Comparison of ENCODE assay signal across 15 cellular contexts in genomic region chr1:221664253-221664652, GRCh38.
DNase-seq lines count a peak whose midpoint lies in the region; ATAC-seq and TF ChIP-seq lines count a peak whose summit lies in the region.
"Had no signal": no experiment of that assay in that cellular context is flagged by ENCODE, and none has a peak within 500 bp of the region (broad histone marks: within the 10 kb centered on the region; RNA-seq: fewer than 3 reads in every experiment).

No MANE protein-coding gene starts in this region.

- H3K4me3 Mint-ChIP-seq in WTC11: no peak overlapping the region

- H3K36me3 Mint-ChIP-seq in WTC11: no peaks in the 10 kb centered on the region

- H3K27ac Mint-ChIP-seq in WTC11: no peak overlapping the region

- ATAC-seq in WTC11 (peak; percentile 88), GM21529 (IDR thresholded peaks at IDR 0.05; ENCODE audit: unreplicated experiment) (no peak)
- ATAC-seq: Panc1, SK-N-SH treated with all-trans-retinoic acid at 6 μM for 48 hours had no signal

- DNase-seq in DMS53 (lab: John Stamatoyannopoulos, UW) (peak; percentile 29), DMS53 treated with DMSO at 0.1 percent for 48 hours (lab: John Stamatoyannopoulos, UW; ENCODE audit: unreplicated experiment) (no peak), NCI-H1417 (lab: John Stamatoyannopoulos, UW) (peak in 2 of 3 experiments; percentile 50 to 84), WTC11 (ENCODE audit: low spot score) (no peak), kidney tubule cell (ENCODE audit: low spot score) (peak; percentile 4), OCI-M1 (lab: John Stamatoyannopoulos, UW) (no peak)
- no peak for DNase-seq in activated CD4-positive, alpha-beta T cell treated with anti-CD3 and anti-CD28 coated beads for 1 hour
- DNase-seq: IMR-90, NCI-H1436, NCI-H2171, NCI-H510A, Right ventricle myocardium superior had no signal

- POLR2A ChIA-PET in WTC11 (lab: Charles Lee): no interaction called here

- H3K4me1 Mint-ChIP-seq in WTC11: peaks cover 21% of the 10 kb centered on the region

- no peaks in the 10 kb centered on the region for H3K9me3 Mint-ChIP-seq in WTC11

- CTCF ChIA-PET in WTC11 (lab: Charles Lee): interaction anchor here (0.6 kb wide), 1 partner anchor 55 kb away, joined by 3 read pairs; no protein-coding TSS in a partner anchor

- no peak for TF ChIP-seq CTCF in WTC11 (IDR thresholded peaks at IDR 0.05)

- no peaks in the 10 kb centered on the region for H3K27me3 Mint-ChIP-seq in WTC11 (ENCODE audit: low read depth)

TF ChIP-seq in WTC11, 78 proteins besides CTCF, POLR2A, EP300 and RAD21:
- no peak for TF ChIP-seq ZNF396 (CRISPR knock-in tag; IDR thresholded peaks at IDR 0.05; ENCODE audit: borderline replicate concordance)
TF ChIP-seq in WTC11: peak in this region for 0.

Comparison
In these comparisons a context has a peak if more than half of its experiments do, and no peak if none do; other contexts are left out.
1. DNase-seq: peak in DMS53 (single experiment), NCI-H1417 (2 of 3) and kidney tubule cell (single experiment); none in DMS53 treated with DMSO at 0.1 percent for 48 hours (single experiment), WTC11 (single experiment), activated CD4-positive, alpha-beta T cell treated with anti-CD3 and anti-CD28 coated beads for 1 hour (single experiment) and OCI-M1 (single experiment).